In the genomic region with DNA sequence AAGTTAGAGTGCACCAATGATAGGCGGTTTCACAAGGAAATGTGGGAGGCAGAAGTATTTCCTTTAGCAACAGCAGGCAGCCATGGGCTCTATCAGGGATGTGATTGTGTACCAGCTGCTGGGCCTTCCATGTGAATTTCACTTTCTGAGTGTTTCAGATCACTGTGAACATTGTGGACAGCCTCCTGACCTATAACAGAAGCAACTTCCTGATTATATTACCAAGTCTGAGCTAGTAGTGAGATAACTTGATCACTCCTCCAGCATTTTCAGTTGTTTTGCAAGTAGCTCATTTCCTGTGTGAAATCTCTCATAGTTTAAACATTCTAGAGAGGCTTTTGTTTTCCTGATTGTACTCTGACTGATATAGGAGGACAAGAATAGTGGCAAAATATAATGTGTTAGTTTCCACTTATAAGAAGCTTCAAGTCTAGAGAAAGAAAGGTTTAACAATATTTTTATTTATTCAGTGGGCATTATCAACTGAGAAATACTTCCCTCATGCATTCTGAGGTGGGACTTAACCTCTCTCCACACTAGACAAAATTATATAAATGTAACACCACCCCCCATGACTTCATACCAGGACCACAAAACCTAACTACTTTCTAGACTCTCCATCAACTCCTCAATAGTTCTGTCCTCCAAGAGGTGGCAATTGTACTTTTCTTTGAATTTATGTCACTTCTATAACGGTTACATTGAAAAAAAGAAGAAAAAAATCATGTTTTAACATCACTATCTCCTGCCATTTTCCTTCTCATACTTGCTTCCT, we compare ENCODE assay signal across 1 cellular context.
TF ChIP-seq lines count a peak whose summit lies in the region.

No MANE protein-coding gene starts in this region.

TF ChIP-seq in GM12878, 131 proteins besides CTCF, POLR2A, EP300 and RAD21:
- TF ChIP-seq SMC3 (IDR thresholded peaks at IDR 0.05; ENCODE audit: borderline replicate concordance, low read length) (no peak), SMAD1 (IDR thresholded peaks at IDR 0.05; ENCODE audit: low read depth, partially characterized antibody) (no peak), RB1 (IDR thresholded peaks at IDR 0.05; ENCODE audit: borderline replicate concordance) (no peak), HDGF (IDR thresholded peaks at IDR 0.05) (no peak), CBX5 (IDR thresholded peaks at IDR 0.05; ENCODE audit: low read depth) (no peak), JUND (IDR thresholded peaks at IDR 0.05; ENCODE audit: low read depth, low read length) (no peak), YY1 (IDR thresholded peaks at IDR 0.05; ENCODE audit: low read depth, low read length) (no peak), ZNF207 (IDR thresholded peaks at IDR 0.05; ENCODE audit: borderline replicate concordance) (no peak)
- TF ChIP-seq, protein P1, sequence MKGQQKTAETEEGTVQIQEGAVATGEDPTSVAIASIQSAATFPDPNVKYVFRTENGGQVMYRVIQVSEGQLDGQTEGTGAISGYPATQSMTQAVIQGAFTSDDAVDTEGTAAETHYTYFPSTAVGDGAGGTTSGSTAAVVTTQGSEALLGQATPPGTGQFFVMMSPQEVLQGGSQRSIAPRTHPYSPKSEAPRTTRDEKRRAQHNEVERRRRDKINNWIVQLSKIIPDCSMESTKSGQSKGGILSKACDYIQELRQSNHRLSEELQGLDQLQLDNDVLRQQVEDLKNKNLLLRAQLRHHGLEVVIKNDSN (IDR thresholded peaks at IDR 0.05; ENCODE audit: borderline replicate concordance, extremely low read length, insufficient read depth, low read depth, low read length) = no peak
- TF ChIP-seq, protein P2, sequence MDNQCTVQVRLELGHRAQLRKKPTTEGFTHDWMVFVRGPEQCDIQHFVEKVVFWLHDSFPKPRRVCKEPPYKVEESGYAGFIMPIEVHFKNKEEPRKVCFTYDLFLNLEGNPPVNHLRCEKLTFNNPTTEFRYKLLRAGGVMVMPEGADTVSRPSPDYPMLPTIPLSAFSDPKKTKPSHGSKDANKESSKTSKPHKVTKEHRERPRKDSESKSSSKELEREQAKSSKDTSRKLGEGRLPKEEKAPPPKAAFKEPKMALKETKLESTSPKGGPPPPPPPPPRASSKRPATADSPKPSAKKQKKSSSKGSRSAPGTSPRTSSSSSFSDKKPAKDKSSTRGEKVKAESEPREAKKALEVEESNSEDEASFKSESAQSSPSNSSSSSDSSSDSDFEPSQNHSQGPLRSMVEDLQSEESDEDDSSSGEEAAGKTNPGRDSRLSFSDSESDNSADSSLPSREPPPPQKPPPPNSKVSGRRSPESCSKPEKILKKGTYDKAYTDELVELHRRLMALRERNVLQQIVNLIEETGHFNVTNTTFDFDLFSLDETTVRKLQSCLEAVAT (IDR thresholded peaks at IDR 0.05) = no peak
- TF ChIP-seq, protein P3, sequence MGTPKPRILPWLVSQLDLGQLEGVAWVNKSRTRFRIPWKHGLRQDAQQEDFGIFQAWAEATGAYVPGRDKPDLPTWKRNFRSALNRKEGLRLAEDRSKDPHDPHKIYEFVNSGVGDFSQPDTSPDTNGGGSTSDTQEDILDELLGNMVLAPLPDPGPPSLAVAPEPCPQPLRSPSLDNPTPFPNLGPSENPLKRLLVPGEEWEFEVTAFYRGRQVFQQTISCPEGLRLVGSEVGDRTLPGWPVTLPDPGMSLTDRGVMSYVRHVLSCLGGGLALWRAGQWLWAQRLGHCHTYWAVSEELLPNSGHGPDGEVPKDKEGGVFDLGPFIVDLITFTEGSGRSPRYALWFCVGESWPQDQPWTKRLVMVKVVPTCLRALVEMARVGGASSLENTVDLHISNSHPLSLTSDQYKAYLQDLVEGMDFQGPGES (IDR thresholded peaks at IDR 0.05) = no peak
- TF ChIP-seq, protein P4, sequence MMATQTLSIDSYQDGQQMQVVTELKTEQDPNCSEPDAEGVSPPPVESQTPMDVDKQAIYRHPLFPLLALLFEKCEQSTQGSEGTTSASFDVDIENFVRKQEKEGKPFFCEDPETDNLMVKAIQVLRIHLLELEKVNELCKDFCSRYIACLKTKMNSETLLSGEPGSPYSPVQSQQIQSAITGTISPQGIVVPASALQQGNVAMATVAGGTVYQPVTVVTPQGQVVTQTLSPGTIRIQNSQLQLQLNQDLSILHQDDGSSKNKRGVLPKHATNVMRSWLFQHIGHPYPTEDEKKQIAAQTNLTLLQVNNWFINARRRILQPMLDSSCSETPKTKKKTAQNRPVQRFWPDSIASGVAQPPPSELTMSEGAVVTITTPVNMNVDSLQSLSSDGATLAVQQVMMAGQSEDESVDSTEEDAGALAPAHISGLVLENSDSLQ (IDR thresholded peaks at IDR 0.05) = no peak
- TF ChIP-seq, protein P5, sequence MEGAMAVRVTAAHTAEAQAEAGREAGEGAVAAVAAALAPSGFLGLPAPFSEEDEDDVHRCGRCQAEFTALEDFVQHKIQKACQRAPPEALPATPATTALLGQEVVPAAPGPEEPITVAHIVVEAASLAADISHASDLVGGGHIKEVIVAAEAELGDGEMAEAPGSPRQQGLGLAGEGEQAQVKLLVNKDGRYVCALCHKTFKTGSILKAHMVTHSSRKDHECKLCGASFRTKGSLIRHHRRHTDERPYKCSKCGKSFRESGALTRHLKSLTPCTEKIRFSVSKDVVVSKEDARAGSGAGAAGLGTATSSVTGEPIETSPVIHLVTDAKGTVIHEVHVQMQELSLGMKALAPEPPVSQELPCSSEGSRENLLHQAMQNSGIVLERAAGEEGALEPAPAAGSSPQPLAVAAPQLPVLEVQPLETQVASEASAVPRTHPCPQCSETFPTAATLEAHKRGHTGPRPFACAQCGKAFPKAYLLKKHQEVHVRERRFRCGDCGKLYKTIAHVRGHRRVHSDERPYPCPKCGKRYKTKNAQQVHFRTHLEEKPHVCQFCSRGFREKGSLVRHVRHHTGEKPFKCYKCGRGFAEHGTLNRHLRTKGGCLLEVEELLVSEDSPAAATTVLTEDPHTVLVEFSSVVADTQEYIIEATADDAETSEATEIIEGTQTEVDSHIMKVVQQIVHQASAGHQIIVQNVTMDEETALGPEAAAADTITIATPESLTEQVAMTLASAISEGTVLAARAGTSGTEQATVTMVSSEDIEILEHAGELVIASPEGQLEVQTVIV (IDR thresholded peaks at IDR 0.05; ENCODE audit: borderline replicate concordance, partially characterized antibody) = no peak
